23 cellular contexts compared by ENCODE assay signal in the genomic region with DNA sequence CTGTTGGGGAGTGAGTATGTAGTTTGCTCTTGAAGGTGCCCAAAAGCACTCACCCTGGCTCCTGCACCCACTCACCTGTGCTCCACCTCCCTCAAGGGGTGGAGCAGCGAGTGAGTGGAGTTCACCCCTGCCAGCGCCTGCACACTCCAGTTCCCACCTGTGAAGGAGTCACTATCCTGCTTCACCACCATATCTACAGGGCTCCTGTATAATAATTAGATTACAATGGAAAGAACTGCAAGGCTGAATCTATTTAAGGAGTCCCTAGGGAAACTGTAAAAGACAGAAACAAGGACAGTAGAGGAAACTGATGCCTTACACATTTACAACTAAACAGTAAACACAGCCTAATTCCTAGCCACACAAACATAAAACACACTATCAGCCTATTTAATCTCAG.
"Had no signal": no experiment of that assay in that cellular context is flagged by ENCODE, and none has a peak within 500 bp of the region (broad histone marks: within the 10 kb centered on the region; RNA-seq: fewer than 3 reads in every experiment).

No MANE protein-coding gene starts in this region.

- H3K4me3 ChIP-seq: left lung, lower lobe of right lung, ovary, right atrium auricular region, right lobe of liver, smooth muscle cell, tibial nerve, upper lobe of right lung had no signal

- H3K27me3 ChIP-seq: left lung, ovary, right atrium auricular region, right lobe of liver, tibial nerve, upper lobe of right lung had no signal

- H3K36me3 ChIP-seq: left lung, lower lobe of right lung, ovary, right atrium auricular region, right lobe of liver, upper lobe of right lung had no signal

- H3K9me3 ChIP-seq: lower lobe of right lung, ovary, right atrium auricular region, right lobe of liver, tibial nerve, upper lobe of right lung had no signal

- ATAC-seq: left lung; lower lobe of right lung; naive thymus-derived CD4-positive, alpha-beta T cell; natural killer cell treated with Interleukin-12 subunit alpha and Interleukin-12 subunit beta and Interleukin-15 and Interleukin-18, amount 100 ng/mL, for 72 hours; right lobe of liver; stimulated activated memory B cell treated with anti-CD40 and anti-IgM and Interleukin-4, amounts not matched to agents 10 μg/mL and 1 μg/mL and 100 μg/mL, for 72 hours; stimulated activated naive CD8-positive, alpha-beta T cell treated with anti-CD3 and anti-CD28 coated beads, Interleukin-15, amount 100 ng/mL, for 72 hours; upper lobe of right lung had no signal

- H3K27ac ChIP-seq: left lung, lower lobe of right lung, ovary, right atrium auricular region, right lobe of liver, tibial nerve, upper lobe of right lung had no signal

- H3K4me2 ChIP-seq: smooth muscle cell had no signal

- DNase-seq: hypothalamus; immature natural killer cell; kidney; left lung; lower lobe of right lung; mammary epithelial cell; mesenchymal stem cell; naive thymus-derived CD4-positive, alpha-beta T cell; ovary; right lobe of liver; stimulated activated CD4-positive, alpha-beta T cell treated with anti-CD3 and anti-CD28 coated beads, Interleukin-1b, Interleukin-23, amount 100 ng/mL, for 48 hours; stimulated activated CD4-positive, alpha-beta T cell treated with anti-CD3 and anti-CD28 coated beads, Interleukin-2, amount 100 ng/mL, for 48 hours; stimulated activated CD4-positive, alpha-beta T cell treated with anti-CD3 and anti-CD28 coated beads, Interleukin-4, amount 100 ng/mL, for 4 hours; stimulated activated CD8-positive, alpha-beta memory T cell treated with anti-CD3 and anti-CD28 coated beads, Interleukin-4, amount 100 ng/mL, for 48 hours; stimulated activated naive CD4-positive, alpha-beta T cell treated with Interleukin-2 at 50 U/mL for 16 hours; stimulated activated naive CD8-positive, alpha-beta T cell treated with anti-CD3 and anti-CD28 coated beads, Interleukin-15, amount 100 ng/mL, for 72 hours; substantia nigra; upper lobe of right lung had no signal
